Comparison of ENCODE assay signal across 28 cellular contexts in genomic region chr3:128576290-128576689, GRCh38.
"Had no signal": no experiment of that assay in that cellular context is flagged by ENCODE, and none has a peak within 500 bp of the region (broad histone marks: within the 10 kb centered on the region; RNA-seq: fewer than 3 reads in every experiment).

No MANE protein-coding gene starts in this region.

- ATAC-seq: activated naive CD4-positive, alpha-beta T cell treated with anti-CD3 and anti-CD28 coated beads, Interleukin-2, amount 50 U/mL, for 72 hours; activated T-cell treated with anti-CD3 and anti-CD28 coated beads, Interleukin-2, amount 50 U/mL, for 72 hours; effector memory CD8-positive, alpha-beta T cell; gastroesophageal sphincter; T-helper 17 cell; WTC11 had no signal

- FAIRE-seq: endothelial cell of umbilical vein had no signal

- H3K9me3 ChIP-seq: ascending aorta had no signal

- H3K27me3 ChIP-seq: ascending aorta had no signal

- H3K4me1 ChIP-seq: ascending aorta, breast epithelium had no signal

- H3K27ac ChIP-seq: ascending aorta, breast epithelium, coronary artery, epithelial cell of prostate, esophagus squamous epithelium, gastroesophageal sphincter, VCaP had no signal

- H3K4me3 ChIP-seq: ascending aorta, breast epithelium, coronary artery, esophagus squamous epithelium, gastroesophageal sphincter had no signal

- H3K36me3 ChIP-seq: ascending aorta, breast epithelium, esophagus squamous epithelium, gastroesophageal sphincter had no signal

- DNase-seq: activated CD4-positive, alpha-beta memory T cell treated with anti-CD3 and anti-CD28 coated beads, Interleukin-2, amount 10 ng/mL, durations not matched to agents 7 days and 5 days; activated CD4-positive, alpha-beta T cell treated with anti-CD3 and anti-CD28 coated beads for 1 hour; activated CD4-positive, alpha-beta T cell treated with anti-CD3 and anti-CD28 coated beads for 4 hours; activated CD4-positive, alpha-beta T cell treated with anti-CD3 and anti-CD28 coated beads, Interleukin-2, amount 10 ng/mL, durations not matched to agents 7 days and 5 days; activated CD4-positive, alpha-beta T cell treated with anti-CD3 and anti-CD28 coated beads, Interleukin-2, amount 50 U/mL, for 4 hours; activated CD8-positive, alpha-beta memory T cell treated with anti-CD3 and anti-CD28 coated beads, Interleukin-2, amount 50 U/mL, for 48 hours; activated gamma-delta T cell; activated naive CD4-positive, alpha-beta T cell; activated naive CD4-positive, alpha-beta T cell treated with anti-CD3 and anti-CD28 coated beads, Interleukin-2, amount 10 ng/mL, durations not matched to agents 7 days and 5 days; activated naive CD8-positive, alpha-beta T cell treated with anti-CD3 and anti-CD28 coated beads, Interleukin-2, amount 10 ng/mL, durations not matched to agents 7 days and 5 days; activated T-cell treated with anti-CD3 and anti-CD28 coated beads for 4 hours; activated T-cell treated with anti-CD3 and anti-CD28 coated beads, Interleukin-2, amount 50 U/mL, for 24 hours; activated T-cell treated with anti-CD3 and anti-CD28 coated beads, Interleukin-2, amount 50 U/mL, for 72 hours; effector CD4-positive, alpha-beta T cell; effector memory CD8-positive, alpha-beta T cell; esophagus squamous epithelium; foreskin melanocyte; T-helper 1 cell; T-helper 17 cell had no signal
